Comparison of ENCODE assay signal across 10 cellular contexts in genomic region chr14:23694085-23694975, GRCh38. TPM values are rescaled to one million over a fixed set of nuclear protein-coding genes. Genes with fewer than 3 reads are reported as not detected.
DNase-seq lines count a peak whose midpoint lies in the region; ATAC-seq, FAIRE-seq and TF ChIP-seq lines count a peak whose summit lies in the region.
"Had no signal": no experiment of that assay in that cellular context is flagged by ENCODE, and none has a peak within 500 bp of the region (broad histone marks: within the 10 kb centered on the region; RNA-seq: fewer than 3 reads in every experiment).

No MANE protein-coding gene starts in this region.

- no peak overlapping the region for H2AFZ ChIP-seq in H9 (ENCODE audit: low read length)

- H3K4me3 ChIP-seq in A549 = no peak overlapping the region
- H3K4me3 ChIP-seq in iPS-18a (ENCODE audit: low read length) = peak overlapping the region; percentile 61

- H2BK20ac ChIP-seq in H9 (ENCODE audit: low read depth, low read length, poor library complexity, severe bottlenecking) = no peak overlapping the region

- CTCF ChIA-PET in A549 (lab: Yijun Ruan, JAX) = interaction anchor here (3.3 kb wide), 1 partner anchor 29 kb away, joined by 12 read pairs; no protein-coding TSS in a partner anchor
- CTCF ChIA-PET in CD4-positive, alpha-beta T cell (lab: Charles Lee) = no interaction called here

- H3K18ac ChIP-seq in H9 (ENCODE audit: insufficient read length, low read depth, low read length) = no peak overlapping the region

- no peak overlapping the region for H4K8ac ChIP-seq in H9 (replicated peaks; ENCODE audit: insufficient read length, low read depth, low read length)

- H3K4me1 Mint-ChIP-seq in H9 = no peaks in the 10 kb centered on the region; a peak in 2 of 4 replicates
- H3K4me1 Mint-ChIP-seq in CD4-positive, alpha-beta T cell (ENCODE audit: low read depth) = no peaks in the 10 kb centered on the region
- H3K4me1 Mint-ChIP-seq: activated naive CD4-positive, alpha-beta T cell treated with anti-CD3 and anti-CD28 coated beads, Interleukin-2, amount 50 U/mL, for 24 hours had no signal

- H2BK5ac ChIP-seq in H9 (ENCODE audit: insufficient read length, low read length) = no peak overlapping the region

- H3K4me2 ChIP-seq in A549 (peak overlapping the region; percentile 45; the same call in 2 of the 3 replicates), H9 (ENCODE audit: insufficient read depth, insufficient read length, low read length) (peak overlapping the region; percentile 55)

- no peaks in the 10 kb centered on the region for H4K20me1 ChIP-seq in H9 (ENCODE audit: control insufficient read depth, insufficient read depth, insufficient read length)

- no peak overlapping the region for H4K5ac ChIP-seq in H9 (ENCODE audit: insufficient read length, low read depth, low read length)

- no peak overlapping the region for H2AK5ac ChIP-seq in H9 (ENCODE audit: insufficient read length, low read length)

- H3K36me3 Mint-ChIP-seq in H9 (ENCODE audit: insufficient read depth in 1 of 3, low read depth in 3 of 3) = peaks cover 6 to 9% (median 9%) of the 10 kb centered on the region in 3 experiments
- H3K36me3 Mint-ChIP-seq in CD4-positive, alpha-beta T cell (ENCODE audit: low read depth) = no peaks in the 10 kb centered on the region

- peaks cover 2% of the 10 kb centered on the region; the same call in 1 of the 3 replicates for H3K9me3 ChIP-seq in A549
- H3K9me3 ChIP-seq in H9 (ENCODE audit: control insufficient read depth, low read depth, low read length) = no peaks in the 10 kb centered on the region
- H3K9me3 ChIP-seq in iPS-18a (ENCODE audit: control insufficient read depth, low read depth, low read length) = peaks cover 4% of the 10 kb centered on the region
- H3K9me3 ChIP-seq in CD4-positive, alpha-beta T cell (ENCODE audit: control insufficient read depth, low read length) = no peaks in the 10 kb centered on the region
- H3K9me3 ChIP-seq: uterus had no signal

- 19% methylated on average over 9 of the region's 9 CpGs for WGBS in A549 (ENCODE audit: missing lambda C conversion rate)
- WGBS in H9 (ENCODE audit: extremely low coverage, insufficient read length, low lambda C conversion rate) = no CpG with 5 or more reads among the region's 9 CpGs

- TF ChIP-seq CTCF in A549 (IDR thresholded peaks at IDR 0.05) = no peak
- TF ChIP-seq CTCF in H9 (conservative IDR thresholded peaks at IDR 0.05) = no peak
- no peak for TF ChIP-seq CTCF in CD4-positive, alpha-beta T cell (IDR thresholded peaks at IDR 0.05)

- H2BK15ac ChIP-seq in H9 (ENCODE audit: low read depth, low read length) = no peak overlapping the region

- POLR2A ChIA-PET in A549 (lab: Yijun Ruan, JAX) = no interaction called here
- POLR2A ChIA-PET in CD4-positive, alpha-beta T cell (lab: Charles Lee) = interaction anchor here (0.7 kb wide), 1 partner anchor 600 kb away, joined by 3 read pairs; the partner anchor contains the start of gene ACIN1

- H3K79me1 ChIP-seq in H9 (ENCODE audit: insufficient read depth, low read depth, low read length, poor library complexity, severe bottlenecking) = no peaks in the 10 kb centered on the region

- TF ChIP-seq RAD21 in A549 (conservative IDR thresholded peaks at IDR 0.05 in 1 of 2, IDR thresholded peaks at IDR 0.05 in 1 of 2) = no peak

- H3K23ac ChIP-seq in H9 (ENCODE audit: insufficient read length, low read depth, low read length) = no peak overlapping the region

- no peak for TF ChIP-seq EP300 in A549 (IDR thresholded peaks at IDR 0.05)

- DNase-seq in A549 (ENCODE audit: low read depth in 1 of 2, low spot score in 1 of 2) (peak in 1 of 2 experiments; percentile 5), H9 (peak; percentile 40), UCSD-AML1 (lab: John Stamatoyannopoulos, UW; ENCODE audit: unreplicated experiment) (peak; percentile 57)
- DNase-seq in CD4-positive, alpha-beta T cell = no peak
- DNase-seq: uterus had no signal

- H3K27ac Mint-ChIP-seq in H9 = no peak overlapping the region
- H3K27ac Mint-ChIP-seq in CD4-positive, alpha-beta T cell = no peak overlapping the region
- H3K27ac Mint-ChIP-seq: activated naive CD4-positive, alpha-beta T cell treated with anti-CD3 and anti-CD28 coated beads, Interleukin-2, amount 50 U/mL, for 24 hours had no signal

- H3K9ac ChIP-seq in H9 (ENCODE audit: extremely low read depth, insufficient read length, low read length) (no peak overlapping the region), iPS-18a (ENCODE audit: low read length) (peak overlapping the region; percentile 31)

- H3K14ac ChIP-seq in H9 (ENCODE audit: insufficient read depth, low read length) = no peak overlapping the region; the same call in 1 of the 2 replicates

- no peak overlapping the region for H3K56ac ChIP-seq in H9 (ENCODE audit: insufficient read length, low read depth, low read length)

- no peak overlapping the region for H4K91ac ChIP-seq in H9 (ENCODE audit: insufficient read length, low read depth, low read length)

- H3K27me3 ChIP-seq in H9 (ENCODE audit: insufficient read depth, low read length) = no peaks in the 10 kb centered on the region
- peaks cover 6% of the 10 kb centered on the region for H3K27me3 ChIP-seq in iPS-18a (ENCODE audit: control insufficient read depth, insufficient read depth, low read length)
- H3K27me3 ChIP-seq in CD4-positive, alpha-beta T cell (ENCODE audit: control insufficient read depth, insufficient read depth, low read length) = peaks cover 46% of the 10 kb centered on the region
- H3K27me3 ChIP-seq: uterus had no signal

- H3K79me2 ChIP-seq in H9 (ENCODE audit: insufficient read depth, low read length) = no peaks in the 10 kb centered on the region

- no peak overlapping the region for H2BK120ac ChIP-seq in H9 (ENCODE audit: low read depth, low read length, poor library complexity, severe bottlenecking)

- intact Hi-C loops in CD4-positive, alpha-beta T cell (cut with DNase I, micrococcal nuclease) = no loop called here

- H3K27ac ChIP-seq in A549 (peak overlapping the region; percentile 59 to 68; a peak in 4 of 6 replicates), H9 (ENCODE audit: insufficient read length, low read depth, low read length) (no peak overlapping the region), iPS-18a (ENCODE audit: low read length) (peak overlapping the region; percentile 35)
- H3K27ac ChIP-seq in CD4-positive, alpha-beta T cell (ENCODE audit: low read depth, low read length) = no peak overlapping the region

- H3K4me3 Mint-ChIP-seq in H9 = no peak overlapping the region
- H3K4me3 Mint-ChIP-seq in CD4-positive, alpha-beta T cell = no peak overlapping the region
- H3K4me3 Mint-ChIP-seq: activated naive CD4-positive, alpha-beta T cell treated with anti-CD3 and anti-CD28 coated beads, Interleukin-2, amount 50 U/mL, for 24 hours had no signal

- no peak for FAIRE-seq in A549 (lab: Jason Lieb, UNC)

- ATAC-seq in A549 = peak in 1 of 2 experiments; percentile 68; a peak in 1 of 6 replicates
- ATAC-seq in GM21723 (IDR thresholded peaks at IDR 0.05; ENCODE audit: unreplicated experiment) = no peak
- no peak for ATAC-seq in GM21447 (IDR thresholded peaks at IDR 0.05; ENCODE audit: unreplicated experiment)
- ATAC-seq in HG03378 (IDR thresholded peaks at IDR 0.05; ENCODE audit: unreplicated experiment) = no peak
- no peak for ATAC-seq in CD4-positive, alpha-beta T cell (ENCODE audit: poor library complexity)

- H3K4me1 ChIP-seq in A549 (peaks cover 12% of the 10 kb centered on the region; the same call in 2 of the 3 replicates), H9 (ENCODE audit: insufficient read depth, low read length) (peaks cover 6% of the 10 kb centered on the region; the same call in 1 of the 2 replicates), iPS-18a (ENCODE audit: control insufficient read depth, low read depth, low read length) (peaks cover 27% of the 10 kb centered on the region)

- H3K4ac ChIP-seq in H9 (ENCODE audit: low read depth, low read length) = no peak overlapping the region

- H3K36me3 ChIP-seq in iPS-18a (ENCODE audit: control insufficient read depth, low read depth, low read length) = no peaks in the 10 kb centered on the region
- H3K36me3 ChIP-seq: uterus had no signal

- no peak overlapping the region for H2BK12ac ChIP-seq in H9 (ENCODE audit: insufficient read length, low read depth, low read length)

- peaks cover 4% of the 10 kb centered on the region for H3K27me3 Mint-ChIP-seq in H9 (ENCODE audit: low read depth)
- peaks cover 13% of the 10 kb centered on the region for H3K27me3 Mint-ChIP-seq in CD4-positive, alpha-beta T cell

- H3T11ph ChIP-seq in H9 (ENCODE audit: low read length) = no peak overlapping the region

- H3K23me2 ChIP-seq in H9 (ENCODE audit: insufficient read length, low read depth, low read length, poor library complexity, severe bottlenecking) = no peaks in the 10 kb centered on the region

- TF ChIP-seq POLR2A in A549 (IDR thresholded peaks at IDR 0.05; ENCODE audit: low read length) = no peak

- peaks cover 17 to 31% of the 10 kb centered on the region in 2 experiments for H3K9me3 Mint-ChIP-seq in H9
- peaks cover 2% of the 10 kb centered on the region for H3K9me3 Mint-ChIP-seq in CD4-positive, alpha-beta T cell

TF ChIP-seq in A549, 52 proteins besides CTCF, POLR2A, EP300 and RAD21:
- TF ChIP-seq CBX8 (IDR thresholded peaks at IDR 0.05) (no peak), MYC (IDR thresholded peaks at IDR 0.05; ENCODE audit: borderline replicate concordance, low read length) (no peak), CHD2 (IDR thresholded peaks at IDR 0.05; ENCODE audit: low read length, partially characterized antibody) (no peak), ZSCAN20 (CRISPR knock-in tag; IDR thresholded peaks at IDR 0.05) (no peak), HOXB5 (CRISPR knock-in tag; IDR thresholded peaks at IDR 0.05) (no peak), SMC3 (IDR thresholded peaks at IDR 0.05) (no peak), TP53 (CRISPR knock-in tag; IDR thresholded peaks at IDR 0.05) (no peak), TFCP2L1 (CRISPR knock-in tag; IDR thresholded peaks at IDR 0.05) (no peak), NFE2L2 (conservative IDR thresholded peaks at IDR 0.05; ENCODE audit: low read length) (no peak)

RNA-seq across cellular contexts. Expression of gene DHRS2, which starts 58.2 kb away (rescaled TPM):
- polyA plus RNA-seq in A549 (2011; rRNA removed) = 8.6 and 10.7 TPM in 2 replicates
- 5.9 and 6.6 TPM in 2 replicates for polyA plus RNA-seq in A549 (2012; cell fraction: cytosol; rRNA removed)
- polyA plus RNA-seq in A549 (2012; cell fraction: nucleus; rRNA removed) = 7.7 and 10.7 TPM in 2 replicates
- 2.3 to 3.4 TPM (median 3.2 TPM) in 3 replicates for polyA plus RNA-seq in A549 (2017; fragmentation: RNase III; extraction: RNeasy Plus Mini Kit Qiagen cat#74134 plus additional on column Dnase treatment)
- 6.6 and 8.2 TPM in 2 replicates for polyA minus RNA-seq in A549 (2011; rRNA and poly(A)+ RNA removed)
- total RNA-seq in H9 (2021) = 0.66 and 0.77 TPM in 2 replicates
- under 1 TPM in 1 of 2 experiments, not detected in 1; 0.27 TPM for total RNA-seq in CD4-positive, alpha-beta T cell

Comparison
In these comparisons a context has a peak if more than half of its experiments do, and no peak if none do; other contexts are left out.
1. DNase-seq: peak in H9 (single experiment) and UCSD-AML1 (single experiment); none in CD4-positive, alpha-beta T cell (0 of 10).
2. H3K27ac ChIP-seq: peak in A549 (2 of 2) and iPS-18a (single experiment); none in H9 (single experiment) and CD4-positive, alpha-beta T cell (single experiment).